8 cellular contexts compared by ENCODE assay signal in the genomic region with DNA sequence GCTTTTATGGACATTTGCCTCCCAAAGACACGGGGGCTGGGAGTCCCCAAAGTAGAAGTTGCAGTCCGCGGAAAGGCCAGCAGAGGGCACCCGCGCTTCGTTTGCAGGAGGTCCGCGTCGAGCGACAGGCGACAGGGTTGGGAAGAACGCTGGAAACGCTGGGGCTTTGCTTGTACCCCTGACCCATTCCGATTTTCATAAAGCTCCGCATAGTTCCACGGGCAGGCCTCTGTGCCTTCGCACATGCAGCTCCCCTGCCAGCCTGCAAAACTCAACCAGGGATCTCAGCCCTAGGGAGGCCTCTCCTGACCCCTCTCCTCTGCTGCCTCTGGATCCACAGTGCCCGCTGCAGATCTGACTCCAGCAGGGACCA. TPM values are rescaled to one million over a fixed set of nuclear protein-coding genes. Genes with fewer than 3 reads are reported as not detected.
DNase-seq lines count a peak whose midpoint lies in the region; ATAC-seq and TF ChIP-seq lines count a peak whose summit lies in the region.

No MANE protein-coding gene starts in this region.

- ATAC-seq in left lobe of liver (peak; percentile 91), GM18519 (IDR thresholded peaks at IDR 0.05; ENCODE audit: low FRiP score, unreplicated experiment) (no peak)

- H3K27me3 Mint-ChIP-seq in chondrocyte (ENCODE audit: low read depth) = peaks cover 21% of the 10 kb centered on the region

- no peaks in the 10 kb centered on the region for H3K9me3 Mint-ChIP-seq in chondrocyte (ENCODE audit: low read depth)

- no peak overlapping the region for H3K27ac Mint-ChIP-seq in chondrocyte (ENCODE audit: unreplicated experiment)

- peak; percentile 43 for DNase-seq in NK-92 treated with Interleukin-12 subunit alpha and Interleukin-12 subunit beta, amount 100 ng/mL, for 24 hours (lab: John Stamatoyannopoulos, UW)
- DNase-seq in NK-92 (lab: John Stamatoyannopoulos, UW; ENCODE audit: unreplicated experiment) (no peak), NCI-H345 (lab: John Stamatoyannopoulos, UW) (peak; percentile 75), chondrocyte (ENCODE audit: low spot score) (no peak), left lobe of liver (ENCODE audit: low spot score) (peak; percentile 80)
- DNase-seq in activated CD4-positive, alpha-beta T cell treated with anti-CD3 and anti-CD28 coated beads for 4 hours = peak; percentile 65 to 86
- peak; percentile 83 for DNase-seq in stimulated activated CD4-positive, alpha-beta T cell treated with anti-CD3 and anti-CD28 coated beads, Interleukin-4, amount 100 ng/mL, for 1 hour

- no peaks in the 10 kb centered on the region for H3K36me3 Mint-ChIP-seq in chondrocyte (ENCODE audit: low read depth)

- TF ChIP-seq CTCF in chondrocyte (IDR thresholded peaks at IDR 0.05) = peak; percentile 100

- H3K4me1 Mint-ChIP-seq in chondrocyte (ENCODE audit: low read depth) = peaks cover 8% of the 10 kb centered on the region

- H3K4me3 Mint-ChIP-seq in chondrocyte (ENCODE audit: unreplicated experiment) = peak overlapping the region; percentile 43

RNA-seq across cellular contexts. Expression of a gene that starts 44.2 kb away (rescaled TPM):
- total RNA-seq in chondrocyte (0.15 to 0.17 TPM in 2 of 3 replicates, not detected in the other), left lobe of liver (22.3 TPM)

Comparison
In these comparisons a context has a peak if more than half of its experiments do, and no peak if none do; other contexts are left out.
1. DNase-seq: peak in NK-92 treated with Interleukin-12 subunit alpha and Interleukin-12 subunit beta, amount 100 ng/mL, for 24 hours (single experiment), NCI-H345 (single experiment), activated CD4-positive, alpha-beta T cell treated with anti-CD3 and anti-CD28 coated beads for 4 hours (2 of 2), left lobe of liver (single experiment) and stimulated activated CD4-positive, alpha-beta T cell treated with anti-CD3 and anti-CD28 coated beads, Interleukin-4, amount 100 ng/mL, for 1 hour (single experiment); none in NK-92 (single experiment) and chondrocyte (single experiment).
2. RNA of a gene that starts 44.2 kb away (total RNA-seq): 22.3 TPM in left lobe of liver (single experiment); 0.15 to 0.17 TPM in chondrocyte; every median in the first group is over 10 times any median in the second.